1 cellular context compared by ENCODE assay signal in genomic region chr9:136714876-136715239, GRCh38.
TF ChIP-seq lines count a peak whose summit lies in the region.

No MANE protein-coding gene starts in this region.

TF ChIP-seq in WTC11, 78 proteins besides CTCF, POLR2A, EP300 and RAD21 (continued from another document):
- TF ChIP-seq HMGXB4 (CRISPR knock-in tag; IDR thresholded peaks at IDR 0.05) (no peak), NR3C1 (CRISPR knock-in tag; conservative IDR thresholded peaks at IDR 0.05; ENCODE audit: low read depth) (no peak), GRHL2 (CRISPR knock-in tag; IDR thresholded peaks at IDR 0.05; ENCODE audit: insufficient replicate concordance, severe bottlenecking) (no peak), GTF2I (CRISPR knock-in tag; conservative IDR thresholded peaks at IDR 0.05) (no peak), IRF2 (CRISPR knock-in tag; IDR thresholded peaks at IDR 0.05; ENCODE audit: borderline replicate concordance, low read depth) (no peak), ZNF219 (CRISPR knock-in tag; IDR thresholded peaks at IDR 0.05; ENCODE audit: borderline replicate concordance) (no peak), SP1 (CRISPR knock-in tag; conservative IDR thresholded peaks at IDR 0.05) (no peak), KAT7 (CRISPR knock-in tag; IDR thresholded peaks at IDR 0.05; ENCODE audit: borderline replicate concordance) (no peak), CREB1 (CRISPR knock-in tag; IDR thresholded peaks at IDR 0.05) (no peak), ZBTB43 (CRISPR knock-in tag; IDR thresholded peaks at IDR 0.05) (no peak), ZNF121 (CRISPR knock-in tag; IDR thresholded peaks at IDR 0.05) (no peak), TEAD4 (CRISPR knock-in tag; IDR thresholded peaks at IDR 0.05) (no peak), RORB (CRISPR knock-in tag; IDR thresholded peaks at IDR 0.05) (no peak), PRRX2 (CRISPR knock-in tag; IDR thresholded peaks at IDR 0.05) (no peak), MAX (CRISPR knock-in tag; IDR thresholded peaks at IDR 0.05) (no peak)
TF ChIP-seq in WTC11: peak in this region for 0.
